ENCODE assay signal across 34 cellular contexts in genomic region chr5:9610969-9611368, GRCh38. TPM values are rescaled to one million over a fixed set of nuclear protein-coding genes. Genes with fewer than 3 reads are reported as not detected.
"Had no signal": no experiment of that assay in that cellular context is flagged by ENCODE, and none has a peak within 500 bp of the region (broad histone marks: within the 10 kb centered on the region; RNA-seq: fewer than 3 reads in every experiment).

No MANE protein-coding gene starts in this region.

- DNase-seq: cortex of kidney; effector CD8-positive, alpha-beta T cell; effector memory CD8-positive, alpha-beta T cell; endodermal cell; erythroblast; esophagus squamous epithelium; foreskin fibroblast; foreskin melanocyte; gastrocnemius medialis; glutamatergic neuron; head of caudate nucleus; heart right ventricle; hippocampal formation; left cardiac atrium; left lung; left ventricle myocardium superior; lower lobe of right lung; mesenchymal stem cell; mucosa of descending colon; naive B cell; naive thymus-derived CD8-positive, alpha-beta T cell had no signal

- H3K27me3 ChIP-seq: esophagus squamous epithelium, gastrocnemius medialis, heart right ventricle, left lung had no signal

- ATAC-seq: effector memory CD8-positive, alpha-beta T cell; esophagus mucosa; gastrocnemius medialis; heart right ventricle; left cardiac atrium; left lung; left ventricle myocardium superior; lower lobe of right lung; mucosa of descending colon; naive thymus-derived CD8-positive, alpha-beta T cell had no signal

- H3K36me3 ChIP-seq: esophagus squamous epithelium, gastrocnemius medialis, heart right ventricle, left lung, lower lobe of right lung had no signal

- H3K4me3 ChIP-seq: esophagus squamous epithelium, gastrocnemius medialis, heart right ventricle, left lung, lower lobe of right lung, mucosa of descending colon had no signal

- H3K27ac ChIP-seq: epithelial cell of prostate, esophagus squamous epithelium, gastrocnemius medialis, heart right ventricle, left lung, lower lobe of right lung had no signal

- FAIRE-seq: endometrium, islet of Langerhans, keratinocyte had no signal

- H3K4me1 ChIP-seq: esophagus squamous epithelium, gastrocnemius medialis, heart right ventricle, left lung, lower lobe of right lung had no signal

- H3K9me3 ChIP-seq: gastrocnemius medialis, mucosa of descending colon had no signal

RNA-seq across cellular contexts. Expression of gene TAS2R1, which starts 19.2 kb away (rescaled TPM):
- total RNA-seq: dermis microvascular lymphatic vessel endothelial cell; esophagus mucosa; esophagus squamous epithelium; gastrocnemius medialis; glomerular endothelial cell; heart right ventricle; kidney epithelial cell; left cardiac atrium; left lung; left ventricle myocardium superior; lower leg skin; lower lobe of right lung; lung microvascular endothelial cell; mesenteric fat pad; mesothelial cell of epicardium; mucosa of descending colon; myocyte; naive thymus-derived CD8-positive, alpha-beta T cell had no signal
- polyA plus RNA-seq: heart right ventricle; keratinocyte; naive thymus-derived CD8-positive, alpha-beta T cell had no signal
